Comparison of ENCODE assay signal across 26 cellular contexts in genomic region chr22:20729194-20729593, GRCh38. TPM values are rescaled to one million over a fixed set of nuclear protein-coding genes. Genes with fewer than 3 reads are reported as not detected.
"Had no signal": no experiment of that assay in that cellular context is flagged by ENCODE, and none has a peak within 500 bp of the region (broad histone marks: within the 10 kb centered on the region; RNA-seq: fewer than 3 reads in every experiment).

No MANE protein-coding gene starts in this region.

- ATAC-seq: activated naive CD4-positive, alpha-beta T cell treated with anti-CD3 and anti-CD28 coated beads, Interleukin-2, amount 50 U/mL, for 72 hours; activated T-cell treated with anti-CD3 and anti-CD28 coated beads, Interleukin-2, amount 50 U/mL, for 72 hours; esophagus mucosa; left lung; mucosa of descending colon; natural killer cell treated with Interleukin-12 subunit alpha and Interleukin-12 subunit beta and Interleukin-15 and Interleukin-18, amount 100 ng/mL, for 72 hours; sciatic nerve; stimulated activated naive CD8-positive, alpha-beta T cell treated with anti-CD3 and anti-CD28 coated beads, Interleukin-15, Interleukin-2, amounts not matched to agents 100 U/mL and 50 U/mL, for 24 hours had no signal

- DNase-seq: activated CD4-positive, alpha-beta T cell treated with anti-CD3 and anti-CD28 coated beads for 4 hours; activated CD4-positive, alpha-beta T cell treated with anti-CD3 and anti-CD28 coated beads, Interleukin-2, amount 50 U/mL, for 4 hours; activated naive CD4-positive, alpha-beta T cell; activated T-cell treated with anti-CD3 and anti-CD28 coated beads for 4 hours; activated T-cell treated with anti-CD3 and anti-CD28 coated beads, Interleukin-2, amount 50 U/mL, for 72 hours; cortex of kidney; endodermal cell; foreskin fibroblast; heart right ventricle; kidney glomerular epithelial cell; stimulated activated CD4-positive, alpha-beta T cell treated with anti-CD3 and anti-CD28 coated beads, Interleukin-12 subunit alpha, Interleukin-12 subunit beta, amount 100 ng/mL, for 4 hours; stimulated activated CD4-positive, alpha-beta T cell treated with anti-CD3 and anti-CD28 coated beads, Interleukin-4, amount 100 ng/mL, for 1 hour; stimulated activated naive CD8-positive, alpha-beta T cell treated with anti-CD3 and anti-CD28 coated beads, Interleukin-15, Interleukin-2, amounts not matched to agents 100 U/mL and 50 U/mL, for 24 hours; T-helper 9 cell; trophoblast cell had no signal

RNA-seq across cellular contexts. Expression of gene SERPIND1, which starts 44.7 kb away (rescaled TPM):
- total RNA-seq: activated naive CD4-positive, alpha-beta T cell treated with anti-CD3 and anti-CD28 coated beads, Interleukin-2, amount 50 U/mL, for 72 hours; activated T-cell treated with anti-CD3 and anti-CD28 coated beads, Interleukin-2, amount 50 U/mL, for 72 hours; bronchial epithelial cell; endodermal cell; mucosa of descending colon; myocyte; osteocyte; renal cortical epithelial cell; thoracic aorta had no signal
